Comparison of ENCODE assay signal across 18 cellular contexts in the genomic region with DNA sequence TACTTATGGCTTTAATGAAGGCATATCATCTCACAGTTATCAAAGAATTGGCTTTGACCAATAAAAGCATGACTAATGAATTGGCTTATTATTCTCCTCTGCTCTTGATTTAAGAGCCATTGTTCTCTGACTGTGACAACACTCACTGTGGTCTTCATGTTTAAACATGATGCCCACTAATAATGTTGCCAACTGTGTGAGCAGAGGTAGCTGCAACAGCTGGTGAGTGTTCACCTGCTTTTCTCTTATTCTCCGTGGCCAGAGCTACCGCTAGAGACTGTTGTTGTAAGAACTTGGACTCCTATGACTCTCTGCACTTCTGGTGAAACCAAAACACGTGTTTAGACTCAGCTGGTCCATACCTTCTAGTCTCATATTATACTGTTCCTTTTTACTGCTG.
"Had no signal": no experiment of that assay in that cellular context is flagged by ENCODE, and none has a peak within 500 bp of the region (broad histone marks: within the 10 kb centered on the region; RNA-seq: fewer than 3 reads in every experiment).

No MANE protein-coding gene starts in this region.

- H3K36me3 ChIP-seq: esophagus squamous epithelium, left ventricle myocardium inferior, tibial artery had no signal

- H3K4me1 Mint-ChIP-seq: activated CD4-positive, alpha-beta memory T cell treated with anti-CD3 and anti-CD28 coated beads, Interleukin-2, amount 10 ng/mL, durations not matched to agents 7 days and 5 days; activated naive CD8-positive, alpha-beta T cell treated with anti-CD3 and anti-CD28 coated beads, Interleukin-2, amount 10 ng/mL, durations not matched to agents 7 days and 5 days; brain; natural killer cell; stimulated activated memory B cell treated with anti-CD40 and anti-IgM and Interleukin-4, amounts not matched to agents 10 μg/mL and 1 μg/mL and 100 μg/mL, for 72 hours had no signal

- H3K27ac Mint-ChIP-seq: activated CD4-positive, alpha-beta memory T cell treated with anti-CD3 and anti-CD28 coated beads, Interleukin-2, amount 10 ng/mL, durations not matched to agents 7 days and 5 days; activated naive CD8-positive, alpha-beta T cell treated with anti-CD3 and anti-CD28 coated beads, Interleukin-2, amount 10 ng/mL, durations not matched to agents 7 days and 5 days; brain; natural killer cell; stimulated activated memory B cell treated with anti-CD40 and anti-IgM and Interleukin-4, amounts not matched to agents 10 μg/mL and 1 μg/mL and 100 μg/mL, for 72 hours; WTC11 had no signal

- H3K4me3 Mint-ChIP-seq: activated CD4-positive, alpha-beta memory T cell treated with anti-CD3 and anti-CD28 coated beads, Interleukin-2, amount 10 ng/mL, durations not matched to agents 7 days and 5 days; activated naive CD8-positive, alpha-beta T cell treated with anti-CD3 and anti-CD28 coated beads, Interleukin-2, amount 10 ng/mL, durations not matched to agents 7 days and 5 days; activated T-cell treated with anti-CD3 and anti-CD28 coated beads, Interleukin-2, amount 50 U/mL, for 4 hours; brain; natural killer cell; stimulated activated memory B cell treated with anti-CD40 and anti-IgM and Interleukin-4, amounts not matched to agents 10 μg/mL and 1 μg/mL and 100 μg/mL, for 72 hours; WTC11 had no signal

- H3K27ac ChIP-seq: esophagus squamous epithelium, left ventricle myocardium inferior, tibial artery had no signal

- H3K27me3 ChIP-seq: esophagus squamous epithelium, tibial artery had no signal

- ATAC-seq: activated T-cell treated with anti-CD3 and anti-CD28 coated beads, Interleukin-2, amount 50 U/mL, for 4 hours; natural killer cell; stimulated activated memory B cell treated with anti-CD40 and anti-IgM and Interleukin-4, amounts not matched to agents 10 μg/mL and 1 μg/mL and 100 μg/mL, for 72 hours; WTC11 had no signal

- H3K9me3 ChIP-seq: esophagus squamous epithelium, left ventricle myocardium inferior, tibial artery had no signal

- H3K9me3 Mint-ChIP-seq: activated naive CD8-positive, alpha-beta T cell treated with anti-CD3 and anti-CD28 coated beads, Interleukin-2, amount 10 ng/mL, durations not matched to agents 7 days and 5 days; WTC11 had no signal

- H3K27me3 Mint-ChIP-seq: activated CD4-positive, alpha-beta memory T cell treated with anti-CD3 and anti-CD28 coated beads, Interleukin-2, amount 10 ng/mL, durations not matched to agents 7 days and 5 days; activated naive CD8-positive, alpha-beta T cell treated with anti-CD3 and anti-CD28 coated beads, Interleukin-2, amount 10 ng/mL, durations not matched to agents 7 days and 5 days; brain; stimulated activated memory B cell treated with anti-CD40 and anti-IgM and Interleukin-4, amounts not matched to agents 10 μg/mL and 1 μg/mL and 100 μg/mL, for 72 hours had no signal

- DNase-seq: activated CD4-positive, alpha-beta memory T cell treated with anti-CD3 and anti-CD28 coated beads, Interleukin-2, amount 10 ng/mL, durations not matched to agents 7 days and 5 days; activated CD4-positive, alpha-beta T cell treated with anti-CD3 and anti-CD28 coated beads for 4 hours; activated gamma-delta T cell treated with Interleukin-2 at 50 U/mL for 16 hours; activated naive CD8-positive, alpha-beta T cell treated with anti-CD3 and anti-CD28 coated beads, Interleukin-2, amount 10 ng/mL, durations not matched to agents 7 days and 5 days; activated T-cell treated with anti-CD3 and anti-CD28 coated beads, Interleukin-2, amount 50 U/mL, for 4 hours; cortex of kidney; effector CD4-positive, alpha-beta T cell; esophagus squamous epithelium; hippocampal formation; kidney; left ventricle myocardium inferior; mesenchymal stem cell; natural killer cell; posterior cingulate gyrus; tibial artery had no signal

- H3K4me3 ChIP-seq: esophagus squamous epithelium, left ventricle myocardium inferior, tibial artery had no signal

- H3K4me1 ChIP-seq: esophagus squamous epithelium, left ventricle myocardium inferior, tibial artery had no signal
